In the genomic region with DNA sequence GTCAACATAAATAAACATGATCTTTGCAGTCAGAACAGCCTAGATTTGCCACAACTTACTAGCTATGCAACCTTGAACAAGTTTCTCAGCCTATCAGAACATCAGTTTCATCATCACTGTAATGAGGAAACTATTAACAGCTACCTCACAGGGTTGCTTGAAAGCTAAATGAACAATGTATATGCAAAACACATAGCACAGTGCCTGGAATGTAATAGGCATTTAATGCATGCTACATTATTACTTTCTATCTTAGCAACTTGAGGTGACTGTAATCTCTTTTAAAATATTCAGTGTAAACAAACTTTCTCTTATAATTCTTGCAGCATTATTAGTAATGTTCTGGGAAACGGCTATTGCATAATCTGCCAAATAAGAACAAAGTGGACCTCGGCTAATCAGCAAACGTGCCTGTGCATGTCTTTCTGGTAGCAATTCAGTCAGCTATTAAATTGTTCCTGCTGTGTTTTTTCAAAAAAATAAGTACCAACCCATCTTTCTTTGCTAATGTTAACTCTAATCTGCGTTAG, we compare ENCODE assay signal across 10 cellular contexts.
DNase-seq lines count a peak whose midpoint lies in the region; ATAC-seq and TF ChIP-seq lines count a peak whose summit lies in the region.
"Had no signal": no experiment of that assay in that cellular context is flagged by ENCODE, and none has a peak within 500 bp of the region (broad histone marks: within the 10 kb centered on the region; RNA-seq: fewer than 3 reads in every experiment).

No MANE protein-coding gene starts in this region.

- intact Hi-C loops in sciatic nerve (cut with DNase I), result no loop called here

- ATAC-seq in GM18867 (IDR thresholded peaks at IDR 0.05; ENCODE audit: unreplicated experiment) (peak; percentile 83), sciatic nerve (peak; percentile 62), GM19023 (IDR thresholded peaks at IDR 0.05; ENCODE audit: unreplicated experiment) (no peak)

- DNase-seq in SKM-1 (lab: John Stamatoyannopoulos, UW; ENCODE audit: unreplicated experiment) (peak; percentile 18), foreskin fibroblast (peak; percentile 59 to 77), sciatic nerve (ENCODE audit: low spot score) (no peak), NCI-H1092 (lab: John Stamatoyannopoulos, UW) (no peak), mucosa of gallbladder (ENCODE audit: low spot score) (no peak), iPS-NIHi7 (ENCODE audit: extremely low spot score) (no peak)
- DNase-seq: H7 had no signal

- no peak for TF ChIP-seq CTCF in foreskin fibroblast (IDR thresholded peaks at IDR 0.05; ENCODE audit: low read depth, low read length)

- H3K4me3 ChIP-seq in foreskin fibroblast (ENCODE audit: low read depth in 1 of 2, low read length in 2 of 2), result no peak overlapping the region
- H3K4me3 ChIP-seq: tibial artery had no signal

Comparison
In these comparisons a context has a peak if more than half of its experiments do, and no peak if none do; other contexts are left out.
1. DNase-seq: peak in SKM-1 (single experiment) and foreskin fibroblast (2 of 2); none in sciatic nerve (single experiment), NCI-H1092 (single experiment), mucosa of gallbladder (single experiment) and iPS-NIHi7 (single experiment).